20 cellular contexts compared by ENCODE assay signal in the genomic region with DNA sequence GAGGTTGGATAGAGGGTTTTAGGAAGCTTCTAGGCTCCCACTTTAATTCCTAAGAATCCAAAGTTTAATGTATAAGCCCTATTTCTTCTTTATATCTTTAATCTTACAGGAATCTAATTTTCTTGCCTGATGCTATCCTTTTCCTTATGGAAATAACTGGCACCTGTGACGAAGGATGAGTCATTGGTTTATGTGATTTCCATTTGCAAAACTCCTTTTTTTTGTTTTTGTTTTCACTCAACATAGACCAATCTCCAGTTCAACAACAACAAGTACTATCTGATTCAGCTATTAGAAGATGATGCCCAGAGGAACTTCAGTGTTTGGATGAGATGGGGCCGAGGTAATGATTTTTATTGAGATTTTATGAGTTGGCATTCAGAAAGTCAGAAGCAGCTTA. TPM values are rescaled to one million over a fixed set of nuclear protein-coding genes. Genes with fewer than 3 reads are reported as not detected.
A peak's percentile ranks its signal among the peaks of the same experiment; 100 is the strongest.
DNase-seq lines count a peak whose midpoint lies in the region; ATAC-seq and TF ChIP-seq lines count a peak whose summit lies in the region.
"Had no signal": no experiment of that assay in that cellular context is flagged by ENCODE, and none has a peak within 500 bp of the region (broad histone marks: within the 10 kb centered on the region; RNA-seq: fewer than 3 reads in every experiment).

No MANE protein-coding gene starts in this region.

- CTCF ChIA-PET in MCF 10A (lab: Yijun Ruan, JAX) (interaction anchor here (0.7 to 4.9 kb wide), 7 partner anchors 17 to 621 kb away, joined by 3 to 23 read pairs (median 4); no protein-coding TSS in a partner anchor), mammary epithelial cell (lab: Charles Lee; ENCODE audit: low non-redundant PET) (no interaction called here)

- H3K36me3 ChIP-seq in mammary epithelial cell (ENCODE audit: insufficient read depth, low read length): peaks cover 41% of the 10 kb centered on the region

- no peak overlapping the region for H3K4me3 ChIP-seq in mammary epithelial cell (replicated peaks in 1 of 3; ENCODE audit: insufficient read depth in 1 of 3, low read depth in 2 of 3, low read length in 3 of 3)

- H4K20me1 ChIP-seq in mammary epithelial cell (ENCODE audit: insufficient read depth, low read length): no peaks in the 10 kb centered on the region

- intact Hi-C loops in MCF 10A (cut with micrococcal nuclease) (no loop called here), mammary epithelial cell (cut with micrococcal nuclease) (no loop called here)

- peaks cover 97% of the 10 kb centered on the region for H3K36me3 Mint-ChIP-seq in MCF 10A (ENCODE audit: insufficient read depth, unreplicated experiment)
- peaks cover 19% of the 10 kb centered on the region for H3K36me3 Mint-ChIP-seq in HFFc6 (ENCODE audit: low read depth)
- H3K36me3 Mint-ChIP-seq in endothelial cell (ENCODE audit: low read depth, unreplicated experiment): peaks cover 37% of the 10 kb centered on the region

- H3K9me3 Mint-ChIP-seq in MCF 10A (ENCODE audit: unreplicated experiment): no peaks in the 10 kb centered on the region
- no peaks in the 10 kb centered on the region for H3K9me3 Mint-ChIP-seq in HFFc6
- H3K9me3 Mint-ChIP-seq in endothelial cell (ENCODE audit: unreplicated experiment): no peaks in the 10 kb centered on the region
- H3K9me3 Mint-ChIP-seq: CD14-positive monocyte, H9 had no signal

- no peak overlapping the region for H3K27ac ChIP-seq in mammary epithelial cell (ENCODE audit: insufficient read depth, low read depth, low read length)
- H3K27ac ChIP-seq: RWPE1 had no signal

- H3K4me2 ChIP-seq in mammary epithelial cell (ENCODE audit: insufficient read depth, low read depth, low read length): no peak overlapping the region

- no peaks in the 10 kb centered on the region for H3K79me2 ChIP-seq in mammary epithelial cell (ENCODE audit: insufficient read depth, low read length)

- no peak for TF ChIP-seq CTCF in MCF 10A (IDR thresholded peaks at IDR 0.05; ENCODE audit: unreplicated experiment)
- TF ChIP-seq CTCF in mammary epithelial cell (conservative IDR thresholded peaks at IDR 0.05 in 1 of 2, IDR thresholded peaks at IDR 0.05 in 1 of 2; ENCODE audit: extremely low read depth in 1 of 2, insufficient read depth in 1 of 2, low read depth in 1 of 2, low read length in 2 of 2): no peak
- TF ChIP-seq CTCF in HFFc6 (IDR thresholded peaks at IDR 0.05): no peak
- TF ChIP-seq CTCF in endothelial cell (IDR thresholded peaks at IDR 0.05; ENCODE audit: unreplicated experiment): no peak

- dilution Hi-C loops in mammary epithelial cell (cut with HindIII; ENCODE audit: low sequenced_read_pairs): loop anchor here (5.0 kb wide), 1 partner anchor 33 kb away; no protein-coding TSS in a partner anchor

- no peaks in the 10 kb centered on the region for H3K27me3 ChIP-seq in mammary epithelial cell (ENCODE audit: insufficient read depth, low read length)

- BruUV-seq in MCF 10A (replicated peaks; lab: Mats Ljungman, UMichigan) (no TSS peak), mammary epithelial cell (replicated peaks; lab: Mats Ljungman, UMichigan) (no TSS peak)

- no peaks in the 10 kb centered on the region for H3K9me3 ChIP-seq in mammary epithelial cell (replicated peaks; ENCODE audit: insufficient read depth, low read length)

- no peak overlapping the region for H3K9ac ChIP-seq in mammary epithelial cell (ENCODE audit: insufficient read depth, low read length)

- H3K4me3 Mint-ChIP-seq in MCF 10A (ENCODE audit: unreplicated experiment): no peak overlapping the region
- H3K4me3 Mint-ChIP-seq in HFFc6: no peak overlapping the region
- H3K4me3 Mint-ChIP-seq in endothelial cell (ENCODE audit: unreplicated experiment): peak overlapping the region; percentile 22
- H3K4me3 Mint-ChIP-seq: CD14-positive monocyte, H9 had no signal

- POLR2A ChIA-PET in MCF 10A (lab: Yijun Ruan, JAX): interaction anchor here (0.8 to 1.1 kb wide), 2 partner anchors 18 to 263 kb away, joined by 4 to 6 read pairs; a partner anchor contains a TSS

- no peaks in the 10 kb centered on the region for H3K4me1 ChIP-seq in mammary epithelial cell (ENCODE audit: insufficient read depth, low read length)

- peak; percentile 22 for DNase-seq in MCF 10A (ENCODE audit: unreplicated experiment)
- no peak for DNase-seq in mammary epithelial cell
- peak; percentile 21 for DNase-seq in HFFc6
- no peak for DNase-seq in endothelial cell (ENCODE audit: low spot score)
- no peak for DNase-seq in NOMO-1 treated with dmso at 0.1 percent for 144 hours (lab: John Stamatoyannopoulos, UW; ENCODE audit: unreplicated experiment)
- no peak for DNase-seq in NCI-H2171 (lab: John Stamatoyannopoulos, UW)
- DNase-seq: AML-193, DMS79 treated with DMSO at 0.1 percent for 48 hours, H9, KBM-7, NCI-H1417, NCI-H187, NCI-H2107, NCI-H2227 treated with DMSO at 0.1 percent for 48 hours, NCI-H524, NCI-H82, SIG-M5 had no signal

- WGBS in mammary epithelial cell (ENCODE audit: low coverage, missing lambda C conversion rate): 93% methylated on average over 2 of the region's 2 CpGs

- no peak overlapping the region for H2AFZ ChIP-seq in mammary epithelial cell (ENCODE audit: low read depth, low read length)

- H3K27me3 Mint-ChIP-seq in MCF 10A (ENCODE audit: insufficient read depth, unreplicated experiment): no peaks in the 10 kb centered on the region
- no peaks in the 10 kb centered on the region; the same call in 1 of the 2 replicates for H3K27me3 Mint-ChIP-seq in HFFc6 (ENCODE audit: insufficient read depth)
- peaks cover 3% of the 10 kb centered on the region for H3K27me3 Mint-ChIP-seq in endothelial cell (ENCODE audit: unreplicated experiment)

- H3K4me1 Mint-ChIP-seq in MCF 10A (ENCODE audit: insufficient read depth, unreplicated experiment) (no peaks in the 10 kb centered on the region), HFFc6 (ENCODE audit: low read depth) (peaks cover 16% of the 10 kb centered on the region), endothelial cell (ENCODE audit: unreplicated experiment) (no peaks in the 10 kb centered on the region)
- H3K4me1 Mint-ChIP-seq: CD14-positive monocyte, H9 had no signal

- in situ Hi-C loops in mammary epithelial cell (cut with MboI; ENCODE audit: low sequenced_read_pairs in 2 of 2): no loop called here

- no peak for ATAC-seq in GM19351 (IDR thresholded peaks at IDR 0.05; ENCODE audit: unreplicated experiment)

- H3K27ac Mint-ChIP-seq in MCF 10A (ENCODE audit: low read depth, unreplicated experiment): no peak overlapping the region
- H3K27ac Mint-ChIP-seq in HFFc6: peak overlapping the region; percentile 72
- H3K27ac Mint-ChIP-seq in endothelial cell (ENCODE audit: unreplicated experiment): no peak overlapping the region

RNA-seq across cellular contexts. Expression of a gene that starts 6.8 kb away (rescaled TPM):
- total RNA-seq in MCF 10A (2022) (30.4 and 33.4 TPM in 2 replicates), mammary epithelial cell (10 to 100 TPM in 1 of 2 donors, 1 to 10 TPM in 1; 5.8 to 29.3 TPM), endothelial cell (ENCODE audit: unreplicated experiment) (24.4 TPM)
- polyA plus RNA-seq in mammary epithelial cell: 21.1 TPM
- 17.3 TPM for polyA minus RNA-seq in mammary epithelial cell
- 10 to 100 TPM; 15.7 to 22.9 (median 22.0) TPM for total RNA-seq in HFFc6 (2021; fragmentation: NEBNext Ultra II Directional; extraction: Animal tissue kit (Norgen Biotek cat#: 25700))

RNA-seq across cellular contexts. Expression of a gene that starts 17.2 kb away (rescaled TPM):
- 105 and 108 TPM in 2 replicates for total RNA-seq in MCF 10A (2022)
- 10 to 100 TPM; 51.2 to 55.4 TPM for total RNA-seq in mammary epithelial cell
- polyA plus RNA-seq in mammary epithelial cell: 37.7 TPM
- polyA minus RNA-seq in mammary epithelial cell: 16.8 TPM
- total RNA-seq in HFFc6 (2021; fragmentation: NEBNext Ultra II Directional; extraction: Animal tissue kit (Norgen Biotek cat#: 25700)): 10 to 100 TPM; 17.6 to 24.0 (median 20.3) TPM
- 91.1 TPM for total RNA-seq in endothelial cell (ENCODE audit: unreplicated experiment)

RNA-seq across cellular contexts. Expression of a gene that starts 44.5 kb away (rescaled TPM):
- 18.4 and 22.9 TPM in 2 replicates for total RNA-seq in MCF 10A (2022)
- 10 to 100 TPM; 15.2 to 18.3 TPM for total RNA-seq in mammary epithelial cell
- 11.3 TPM for polyA plus RNA-seq in mammary epithelial cell
- 3.4 TPM for polyA minus RNA-seq in mammary epithelial cell
- total RNA-seq in HFFc6 (2021; fragmentation: NEBNext Ultra II Directional; extraction: Animal tissue kit (Norgen Biotek cat#: 25700)): 10 to 100 TPM; 21.3 to 27.1 (median 23.3) TPM
- total RNA-seq in endothelial cell (ENCODE audit: unreplicated experiment): 14.3 TPM

Comparison
In these comparisons a context has a peak if more than half of its experiments do, and no peak if none do; other contexts are left out.
1. DNase-seq: peak in MCF 10A (single experiment) and HFFc6 (single experiment); none in mammary epithelial cell (single experiment), endothelial cell (single experiment), NOMO-1 treated with dmso at 0.1 percent for 144 hours (single experiment) and NCI-H2171 (single experiment).